In the genomic region with DNA sequence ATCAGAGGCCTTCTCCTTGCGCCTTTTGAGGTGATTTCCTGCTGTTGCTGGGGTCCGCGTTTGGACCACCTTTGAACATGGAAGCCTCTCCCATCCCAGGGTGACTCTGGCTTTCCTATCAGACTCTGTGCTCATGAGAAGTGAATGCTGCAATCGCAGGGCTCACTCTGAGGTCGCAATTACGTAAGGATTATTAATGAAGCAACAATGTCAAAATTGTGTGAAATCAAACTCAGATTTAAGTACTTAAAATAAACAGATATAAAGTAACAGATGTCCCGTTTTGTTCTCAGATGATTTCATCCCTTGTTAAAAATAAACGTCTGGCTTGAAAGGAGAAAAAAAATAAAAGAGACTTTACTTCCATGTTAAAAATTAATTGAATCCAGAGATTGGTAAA, we compare ENCODE assay signal across 19 cellular contexts.
DNase-seq lines count a peak whose midpoint lies in the region; ATAC-seq and TF ChIP-seq lines count a peak whose summit lies in the region.
"Had no signal": no experiment of that assay in that cellular context is flagged by ENCODE, and none has a peak within 500 bp of the region (broad histone marks: within the 10 kb centered on the region; RNA-seq: fewer than 3 reads in every experiment).

No MANE protein-coding gene starts in this region.

- H3K4me3 Mint-ChIP-seq in progenitor cell of endocrine pancreas (ENCODE audit: low read depth) (no peak overlapping the region), T-cell (no peak overlapping the region)
- H3K4me3 Mint-ChIP-seq: activated CD8-positive, alpha-beta memory T cell treated with anti-CD3 and anti-CD28 coated beads, Interleukin-2, amount 10 ng/mL, durations not matched to agents 7 days and 5 days; activated naive CD4-positive, alpha-beta T cell treated with anti-CD3 and anti-CD28 coated beads, Interleukin-2, amount 50 U/mL, for 24 hours; CD8-positive, alpha-beta T cell; H9; naive B cell; stimulated activated naive CD8-positive, alpha-beta T cell treated with anti-CD3 and anti-CD28 coated beads, Interleukin-15, amount 100 ng/mL, for 72 hours had no signal

- POLR2A ChIA-PET in T-cell (lab: Charles Lee): no interaction called here

- H3K27ac ChIP-seq in brain microvascular endothelial cell (no peak overlapping the region), gastrocnemius medialis (peak overlapping the region in 2 of 4 donors; percentile 31 to 48), ascending aorta (no peak overlapping the region)
- H3K27ac ChIP-seq: colonic mucosa had no signal

- TF ChIP-seq POLR2A in gastrocnemius medialis (IDR thresholded peaks at IDR 0.05): no peak

- H3K4me3 ChIP-seq in brain microvascular endothelial cell (ENCODE audit: low read depth, low read length) (no peak overlapping the region), gastrocnemius medialis (no peak overlapping the region), ascending aorta (no peak overlapping the region)
- H3K4me3 ChIP-seq: colonic mucosa, esophagus muscularis mucosa had no signal

- peak; percentile 96 for DNase-seq in EH (ENCODE audit: low read depth)
- peak; percentile 47 for DNase-seq in brain microvascular endothelial cell
- DNase-seq in left cardiac atrium: no peak
- DNase-seq in gastrocnemius medialis: peak in 1 of 2 donors; percentile 24
- DNase-seq in ascending aorta (ENCODE audit: low spot score in 2 of 2): no peak
- DNase-seq in progenitor cell of endocrine pancreas (ENCODE audit: low spot score, unreplicated experiment): no peak
- no peak for DNase-seq in inferior parietal cortex (ENCODE audit: extremely low spot score)
- no peak for DNase-seq in T-cell
- DNase-seq: activated CD8-positive, alpha-beta memory T cell treated with anti-CD3 and anti-CD28 coated beads, Interleukin-2, amount 10 ng/mL, durations not matched to agents 7 days and 5 days; CD8-positive, alpha-beta T cell; colonic mucosa; GDM1; H9; islet precursor cell; Kasumi-1; naive B cell; stimulated activated naive CD8-positive, alpha-beta T cell treated with anti-CD3 and anti-CD28 coated beads, Interleukin-15, amount 100 ng/mL, for 72 hours had no signal

- in situ Hi-C loops in brain microvascular endothelial cell (cut with HindIII; ENCODE audit: low pct_ligation_motif_present, low sequenced_read_pairs) (no loop called here), gastrocnemius medialis (cut with MboI; ENCODE audit: low sequenced_read_pairs in 4 of 4) (no loop called here)

- intact Hi-C loops in left cardiac atrium (cut with DNase I): no loop called here
- intact Hi-C loops in gastrocnemius medialis (cut with DNase I; ENCODE audit: low total_unique reads): no loop called here
- intact Hi-C loops in ascending aorta (cut with DNase I): no loop called here

- no peaks in the 10 kb centered on the region for H3K36me3 Mint-ChIP-seq in progenitor cell of endocrine pancreas (ENCODE audit: insufficient read depth)
- H3K36me3 Mint-ChIP-seq in T-cell: no peaks in the 10 kb centered on the region
- H3K36me3 Mint-ChIP-seq: activated CD8-positive, alpha-beta memory T cell treated with anti-CD3 and anti-CD28 coated beads, Interleukin-2, amount 10 ng/mL, durations not matched to agents 7 days and 5 days; activated naive CD4-positive, alpha-beta T cell treated with anti-CD3 and anti-CD28 coated beads, Interleukin-2, amount 50 U/mL, for 24 hours; CD8-positive, alpha-beta T cell had no signal

- H3K4me1 Mint-ChIP-seq in progenitor cell of endocrine pancreas (ENCODE audit: low read depth) (no peaks in the 10 kb centered on the region), T-cell (no peaks in the 10 kb centered on the region)
- H3K4me1 Mint-ChIP-seq: activated CD8-positive, alpha-beta memory T cell treated with anti-CD3 and anti-CD28 coated beads, Interleukin-2, amount 10 ng/mL, durations not matched to agents 7 days and 5 days; activated naive CD4-positive, alpha-beta T cell treated with anti-CD3 and anti-CD28 coated beads, Interleukin-2, amount 50 U/mL, for 24 hours; H9; naive B cell; stimulated activated naive CD8-positive, alpha-beta T cell treated with anti-CD3 and anti-CD28 coated beads, Interleukin-15, amount 100 ng/mL, for 72 hours had no signal

- H3K9me3 Mint-ChIP-seq in progenitor cell of endocrine pancreas (ENCODE audit: low read depth) (no peaks in the 10 kb centered on the region), T-cell (peaks cover 17 to 26% (median 20%) of the 10 kb centered on the region in 3 donors)
- H3K9me3 Mint-ChIP-seq: H9 had no signal

- CTCF ChIA-PET in T-cell (lab: Charles Lee): no interaction called here

- H3K4me1 ChIP-seq in gastrocnemius medialis: no peaks in the 10 kb centered on the region
- no peaks in the 10 kb centered on the region for H3K4me1 ChIP-seq in ascending aorta
- H3K4me1 ChIP-seq: colonic mucosa had no signal

- H3K27me3 ChIP-seq in brain microvascular endothelial cell (replicated peaks) (no peaks in the 10 kb centered on the region), gastrocnemius medialis (no peaks in the 10 kb centered on the region), ascending aorta (no peaks in the 10 kb centered on the region)
- H3K27me3 ChIP-seq: colonic mucosa, esophagus muscularis mucosa had no signal

- peaks cover 6% of the 10 kb centered on the region for H3K27me3 Mint-ChIP-seq in progenitor cell of endocrine pancreas
- H3K27me3 Mint-ChIP-seq in T-cell: no peaks in the 10 kb centered on the region
- H3K27me3 Mint-ChIP-seq: activated CD8-positive, alpha-beta memory T cell treated with anti-CD3 and anti-CD28 coated beads, Interleukin-2, amount 10 ng/mL, durations not matched to agents 7 days and 5 days; stimulated activated naive CD8-positive, alpha-beta T cell treated with anti-CD3 and anti-CD28 coated beads, Interleukin-15, amount 100 ng/mL, for 72 hours had no signal

- no peak overlapping the region for H3K27ac Mint-ChIP-seq in progenitor cell of endocrine pancreas
- no peak overlapping the region for H3K27ac Mint-ChIP-seq in T-cell
- H3K27ac Mint-ChIP-seq: activated CD8-positive, alpha-beta memory T cell treated with anti-CD3 and anti-CD28 coated beads, Interleukin-2, amount 10 ng/mL, durations not matched to agents 7 days and 5 days; activated naive CD4-positive, alpha-beta T cell treated with anti-CD3 and anti-CD28 coated beads, Interleukin-2, amount 50 U/mL, for 24 hours; CD8-positive, alpha-beta T cell; H9 had no signal

- TF ChIP-seq CTCF in brain microvascular endothelial cell (IDR thresholded peaks at IDR 0.05; ENCODE audit: low read depth, low read length, missing control alignments) (no peak), gastrocnemius medialis (IDR thresholded peaks at IDR 0.05 in 4 of 5, conservative IDR thresholded peaks at IDR 0.05 in 1 of 5) (no peak), ascending aorta (IDR thresholded peaks at IDR 0.05) (no peak), progenitor cell of endocrine pancreas (IDR thresholded peaks at IDR 0.05; ENCODE audit: unreplicated experiment) (no peak)

- ATAC-seq in left cardiac atrium: peak; percentile 41 to 79
- ATAC-seq in gastrocnemius medialis: peak; percentile 68 to 82
- no peak for ATAC-seq in T-cell (replicated peaks in 1 of 4)
- ATAC-seq: activated CD8-positive, alpha-beta memory T cell treated with anti-CD3 and anti-CD28 coated beads, Interleukin-2, amount 10 ng/mL, durations not matched to agents 7 days and 5 days; CD8-positive, alpha-beta T cell; stimulated activated naive CD8-positive, alpha-beta T cell treated with anti-CD3 and anti-CD28 coated beads, Interleukin-15, amount 100 ng/mL, for 72 hours had no signal

- H3K36me3 ChIP-seq in brain microvascular endothelial cell (replicated peaks): no peaks in the 10 kb centered on the region
- H3K36me3 ChIP-seq in gastrocnemius medialis: no peaks in the 10 kb centered on the region
- no peaks in the 10 kb centered on the region for H3K36me3 ChIP-seq in ascending aorta
- H3K36me3 ChIP-seq: colonic mucosa, esophagus muscularis mucosa had no signal

- H3K9me3 ChIP-seq in gastrocnemius medialis: no peaks in the 10 kb centered on the region
- no peaks in the 10 kb centered on the region for H3K9me3 ChIP-seq in ascending aorta
- H3K9me3 ChIP-seq: colonic mucosa had no signal

Comparison
In these comparisons a context has a peak if more than half of its experiments do, and no peak if none do; other contexts are left out.
1. DNase-seq: peak in EH (single experiment) and brain microvascular endothelial cell (single experiment); none in left cardiac atrium (single experiment), ascending aorta (0 of 2), progenitor cell of endocrine pancreas (single experiment), inferior parietal cortex (single experiment) and T-cell (0 of 34).
2. ATAC-seq: peak in left cardiac atrium (2 of 2) and gastrocnemius medialis (2 of 2); none in T-cell (0 of 4).